27 cellular contexts compared by ENCODE assay signal in genomic region chr2:236088368-236089057, GRCh38.
A peak's percentile ranks its signal among the peaks of the same experiment; 100 is the strongest.
DNase-seq lines count a peak whose midpoint lies in the region; ATAC-seq and TF ChIP-seq lines count a peak whose summit lies in the region.
"Had no signal": no experiment of that assay in that cellular context is flagged by ENCODE, and none has a peak within 500 bp of the region (broad histone marks: within the 10 kb centered on the region; RNA-seq: fewer than 3 reads in every experiment).

No MANE protein-coding gene starts in this region.

- no peak overlapping the region for H2BK15ac ChIP-seq in mesenchymal stem cell (ENCODE audit: low read depth, poor library complexity, severe bottlenecking)

- H3K27me3 ChIP-seq in mesenchymal stem cell (ENCODE audit: control insufficient read depth in 1 of 2, insufficient read depth in 1 of 2, low read length in 2 of 2), result no peaks in the 10 kb centered on the region
- H3K27me3 ChIP-seq: BE2C, breast epithelium, SJCRH30, suprapubic skin, upper lobe of left lung had no signal

- H3K4me2 ChIP-seq in mesenchymal stem cell (ENCODE audit: low read length, poor library complexity, severe bottlenecking), result peak overlapping the region; percentile 21

- no peak overlapping the region for H3K27ac ChIP-seq in epithelial cell of prostate
- peak overlapping the region; percentile 84 for H3K27ac ChIP-seq in mesenchymal stem cell (ENCODE audit: low read length, poor library complexity, severe bottlenecking)
- H3K27ac ChIP-seq: breast epithelium, SJCRH30, suprapubic skin, upper lobe of left lung, VCaP had no signal

- peak overlapping the region; percentile 1 for H2BK5ac ChIP-seq in mesenchymal stem cell (ENCODE audit: low read depth, low read length, poor library complexity, severe bottlenecking)

- peak overlapping the region; percentile 92 for H2AK5ac ChIP-seq in mesenchymal stem cell (ENCODE audit: low read length, severe bottlenecking)

- H3K27me3 Mint-ChIP-seq in activated CD8-positive, alpha-beta memory T cell treated with anti-CD3 and anti-CD28 coated beads, Interleukin-2, amount 10 ng/mL, durations not matched to agents 7 days and 5 days, result no peaks in the 10 kb centered on the region
- H3K27me3 Mint-ChIP-seq: activated naive CD4-positive, alpha-beta T cell treated with anti-CD3 and anti-CD28 coated beads, Interleukin-2, amount 50 U/mL, for 24 hours; activated T-helper 17 cell treated with anti-CD3 and anti-CD28 coated beads, Interleukin-2, amount 50 U/mL, for 72 hours had no signal

- no peak overlapping the region for H2BK12ac ChIP-seq in mesenchymal stem cell (ENCODE audit: low read length in 2 of 2)

- no peaks in the 10 kb centered on the region for H3K4me1 Mint-ChIP-seq in activated CD8-positive, alpha-beta memory T cell treated with anti-CD3 and anti-CD28 coated beads, Interleukin-2, amount 10 ng/mL, durations not matched to agents 7 days and 5 days
- H3K4me1 Mint-ChIP-seq: activated naive CD4-positive, alpha-beta T cell treated with anti-CD3 and anti-CD28 coated beads, Interleukin-2, amount 50 U/mL, for 24 hours; activated T-helper 17 cell treated with anti-CD3 and anti-CD28 coated beads, Interleukin-2, amount 50 U/mL, for 72 hours; CD8-positive, alpha-beta memory T cell had no signal

- no peak overlapping the region for H4K91ac ChIP-seq in mesenchymal stem cell (ENCODE audit: low read length)

- H3K14ac ChIP-seq in mesenchymal stem cell (ENCODE audit: low read length in 2 of 2), result no peak overlapping the region

- H2BK120ac ChIP-seq in mesenchymal stem cell (ENCODE audit: low read depth, low read length), result no peak overlapping the region

- ATAC-seq in activated CD8-positive, alpha-beta memory T cell treated with anti-CD3 and anti-CD28 coated beads, Interleukin-2, amount 10 ng/mL, durations not matched to agents 7 days and 5 days, result no peak
- ATAC-seq in left ventricle myocardium superior, result no peak
- ATAC-seq: activated CD8-positive, alpha-beta T cell treated with anti-CD3 and anti-CD28 coated beads, Interleukin-2, amount 10 ng/mL, durations not matched to agents 7 days and 5 days; activated T-helper 17 cell treated with anti-CD3 and anti-CD28 coated beads, Interleukin-2, amount 50 U/mL, for 72 hours had no signal

- H3K9me3 ChIP-seq in mesenchymal stem cell (ENCODE audit: control insufficient read depth, low read length), result no peaks in the 10 kb centered on the region
- H3K9me3 ChIP-seq: BE2C, breast epithelium, SJCRH30, suprapubic skin, upper lobe of left lung had no signal

- H4K8ac ChIP-seq in mesenchymal stem cell (ENCODE audit: low read length), result no peak overlapping the region

- no peaks in the 10 kb centered on the region for H3K36me3 Mint-ChIP-seq in activated CD8-positive, alpha-beta memory T cell treated with anti-CD3 and anti-CD28 coated beads, Interleukin-2, amount 10 ng/mL, durations not matched to agents 7 days and 5 days
- H3K36me3 Mint-ChIP-seq: activated naive CD4-positive, alpha-beta T cell treated with anti-CD3 and anti-CD28 coated beads, Interleukin-2, amount 50 U/mL, for 24 hours; CD8-positive, alpha-beta memory T cell had no signal

- over 99% methylated on average over 6 of the region's 8 CpGs for WGBS in mesenchymal stem cell

- peak; percentile 4 for DNase-seq in AG04449 (ENCODE audit: low read depth, low spot score)
- peak; percentile 27 for DNase-seq in HK-2 (ENCODE audit: unreplicated experiment)
- DNase-seq in epithelial cell of prostate (ENCODE audit: low read depth, low spot score), result peak; percentile 6
- DNase-seq in mesenchymal stem cell, result no peak
- no peak for DNase-seq in activated CD8-positive, alpha-beta memory T cell treated with anti-CD3 and anti-CD28 coated beads, Interleukin-2, amount 10 ng/mL, durations not matched to agents 7 days and 5 days
- DNase-seq in T1000 (lab: John Stamatoyannopoulos, UW), result no peak
- DNase-seq in left ventricle myocardium superior, result no peak
- no peak for DNase-seq in NCI-H82 treated with DMSO at 0.1 percent for 48 hours (lab: John Stamatoyannopoulos, UW; ENCODE audit: unreplicated experiment)
- DNase-seq: activated CD4-positive, alpha-beta T cell treated with anti-CD3 and anti-CD28 coated beads for 4 hours; activated CD8-positive, alpha-beta T cell treated with anti-CD3 and anti-CD28 coated beads, Interleukin-2, amount 10 ng/mL, durations not matched to agents 7 days and 5 days; BE2C; CD8-positive, alpha-beta memory T cell; DMS 273 treated with DMSO at 0.1 percent for 48 hours; glutamatergic neuron; NCI-H1048; NCI-H1694; NCI-H748 treated with DMSO at 0.1 percent for 48 hours; SJCRH30; stimulated activated naive CD4-positive, alpha-beta T cell; SW 1271; upper lobe of left lung had no signal

- no peaks in the 10 kb centered on the region for H3K9me3 Mint-ChIP-seq in activated CD8-positive, alpha-beta memory T cell treated with anti-CD3 and anti-CD28 coated beads, Interleukin-2, amount 10 ng/mL, durations not matched to agents 7 days and 5 days (ENCODE audit: low read depth)
- H3K9me3 Mint-ChIP-seq: activated naive CD4-positive, alpha-beta T cell treated with anti-CD3 and anti-CD28 coated beads, Interleukin-2, amount 50 U/mL, for 24 hours; activated T-helper 17 cell treated with anti-CD3 and anti-CD28 coated beads, Interleukin-2, amount 50 U/mL, for 72 hours; CD8-positive, alpha-beta memory T cell; nephron had no signal

- H3K27ac Mint-ChIP-seq in activated CD8-positive, alpha-beta memory T cell treated with anti-CD3 and anti-CD28 coated beads, Interleukin-2, amount 10 ng/mL, durations not matched to agents 7 days and 5 days, result no peak overlapping the region
- H3K27ac Mint-ChIP-seq: activated CD8-positive, alpha-beta T cell treated with anti-CD3 and anti-CD28 coated beads, Interleukin-2, amount 10 ng/mL, durations not matched to agents 7 days and 5 days; activated naive CD4-positive, alpha-beta T cell treated with anti-CD3 and anti-CD28 coated beads, Interleukin-2, amount 50 U/mL, for 24 hours; activated T-helper 17 cell treated with anti-CD3 and anti-CD28 coated beads, Interleukin-2, amount 50 U/mL, for 72 hours; CD8-positive, alpha-beta memory T cell; nephron had no signal

- peaks cover 36% of the 10 kb centered on the region for H3K4me1 ChIP-seq in mesenchymal stem cell (ENCODE audit: control insufficient read depth, insufficient read depth, low read depth, low read length)
- H3K4me1 ChIP-seq: breast epithelium, suprapubic skin had no signal

- H3K4ac ChIP-seq in mesenchymal stem cell (ENCODE audit: low read depth in 1 of 2, low read length in 2 of 2), result no peak overlapping the region

- H3K9ac ChIP-seq in mesenchymal stem cell (ENCODE audit: low read length), result no peak overlapping the region

- H3K4me3 Mint-ChIP-seq in activated CD8-positive, alpha-beta memory T cell treated with anti-CD3 and anti-CD28 coated beads, Interleukin-2, amount 10 ng/mL, durations not matched to agents 7 days and 5 days, result no peak overlapping the region
- H3K4me3 Mint-ChIP-seq: activated CD8-positive, alpha-beta T cell treated with anti-CD3 and anti-CD28 coated beads, Interleukin-2, amount 10 ng/mL, durations not matched to agents 7 days and 5 days; activated naive CD4-positive, alpha-beta T cell treated with anti-CD3 and anti-CD28 coated beads, Interleukin-2, amount 50 U/mL, for 24 hours; activated T-helper 17 cell treated with anti-CD3 and anti-CD28 coated beads, Interleukin-2, amount 50 U/mL, for 72 hours; CD8-positive, alpha-beta memory T cell; nephron had no signal

- no peak overlapping the region for H3K23ac ChIP-seq in mesenchymal stem cell (ENCODE audit: low read length in 2 of 2)

- intact Hi-C loops in left ventricle myocardium superior (cut with micrococcal nuclease), result no loop called here

- no peak overlapping the region for H2AFZ ChIP-seq in mesenchymal stem cell (ENCODE audit: low read depth, low read length)

- no peak overlapping the region for H3K18ac ChIP-seq in mesenchymal stem cell (ENCODE audit: low read depth in 1 of 2, low read length in 2 of 2)

- POLR2A ChIA-PET in AG04449 (lab: Yijun Ruan, JAX), result no interaction called here

- H3K36me3 ChIP-seq in mesenchymal stem cell (ENCODE audit: control insufficient read depth in 1 of 2, insufficient read depth in 2 of 2, low read depth in 1 of 2, low read length in 2 of 2), result no peaks in the 10 kb centered on the region
- H3K36me3 ChIP-seq: BE2C, breast epithelium, SJCRH30, suprapubic skin, upper lobe of left lung had no signal

- peaks cover 9% of the 10 kb centered on the region for H3K79me1 ChIP-seq in mesenchymal stem cell (replicated peaks; ENCODE audit: low read length, poor library complexity, severe bottlenecking)

- TF ChIP-seq CTCF in AG04449 (IDR thresholded peaks at IDR 0.05; ENCODE audit: insufficient read depth, low read length, missing control alignments), result no peak

- H3K4me3 ChIP-seq in AG04449 (ENCODE audit: low read depth, low read length), result no peak overlapping the region
- no peak overlapping the region for H3K4me3 ChIP-seq in mesenchymal stem cell (ENCODE audit: insufficient read depth in 1 of 2, low read depth in 1 of 2, low read length in 2 of 2)
- H3K4me3 ChIP-seq: breast epithelium, SJCRH30, suprapubic skin, upper lobe of left lung had no signal

- CTCF ChIA-PET in AG04449 (lab: Yijun Ruan, JAX), result interaction anchor here (0.9 kb wide), 1 partner anchor 322 kb away, joined by 4 read pairs; no protein-coding TSS in a partner anchor
- CTCF ChIA-PET in activated CD8-positive, alpha-beta memory T cell treated with anti-CD3 and anti-CD28 coated beads, Interleukin-2, amount 10 ng/mL, durations not matched to agents 7 days and 5 days (lab: Charles Lee), result no interaction called here

Comparison
In these comparisons a context has a peak if more than half of its experiments do, and no peak if none do; other contexts are left out.
1. DNase-seq: peak in AG04449 (single experiment), HK-2 (single experiment) and epithelial cell of prostate (single experiment); none in mesenchymal stem cell (single experiment), activated CD8-positive, alpha-beta memory T cell treated with anti-CD3 and anti-CD28 coated beads, Interleukin-2, amount 10 ng/mL, durations not matched to agents 7 days and 5 days (single experiment), T1000 (single experiment), left ventricle myocardium superior (single experiment) and NCI-H82 treated with DMSO at 0.1 percent for 48 hours (single experiment).